In genomic region chr2:9440058-9440727, GRCh38 we compare ENCODE assay signal across 17 cellular contexts. TPM values are rescaled to one million over a fixed set of nuclear protein-coding genes. Genes with fewer than 3 reads are reported as not detected.
DNase-seq lines count a peak whose midpoint lies in the region; ATAC-seq and TF ChIP-seq lines count a peak whose summit lies in the region.
"Had no signal": no experiment of that assay in that cellular context is flagged by ENCODE, and none has a peak within 500 bp of the region (broad histone marks: within the 10 kb centered on the region; RNA-seq: fewer than 3 reads in every experiment).

No MANE protein-coding gene starts in this region.

- H3K4me2 ChIP-seq in PC-3 (ENCODE audit: low read length), result no peak overlapping the region
- H3K4me2 ChIP-seq: A549 had no signal

- no peaks in the 10 kb centered on the region for H3K9me2 ChIP-seq in PC-3 (replicated peaks; ENCODE audit: low read length)

- DNase-seq in AG04450 (ENCODE audit: low read depth, low spot score), result peak; percentile 47
- peak; percentile 47 for DNase-seq in PC-3
- no peak for DNase-seq in dorsolateral prefrontal cortex
- DNase-seq in inferior parietal cortex (ENCODE audit: extremely low spot score), result peak; percentile 19
- no peak for DNase-seq in stimulated activated naive CD8-positive, alpha-beta T cell treated with anti-CD3 and anti-CD28 coated beads, Interleukin-15, Interleukin-2, amounts not matched to agents 100 U/mL and 50 U/mL, for 24 hours
- no peak for DNase-seq in DMS114 treated with DMSO at 0.1 percent for 48 hours (lab: John Stamatoyannopoulos, UW; ENCODE audit: unreplicated experiment)
- no peak for DNase-seq in amygdala (lab: John Stamatoyannopoulos, UW)
- DNase-seq in DMS53 treated with DMSO at 0.1 percent for 48 hours (lab: John Stamatoyannopoulos, UW; ENCODE audit: unreplicated experiment), result no peak
- DNase-seq: activated gamma-delta T cell; gastrocnemius medialis; H7; SHP77 treated with DMSO at 0.1 percent for 48 hours; stimulated activated naive CD8-positive, alpha-beta T cell treated with anti-CD3 and anti-CD28 coated beads, Interleukin-15, amount 100 ng/mL, for 72 hours; T-helper 17 cell had no signal

- H3K79me2 ChIP-seq in PC-3 (ENCODE audit: low read length), result no peaks in the 10 kb centered on the region

- no peaks in the 10 kb centered on the region for H4K20me1 ChIP-seq in PC-3 (ENCODE audit: low read length)

- BruUV-seq in PC-3 (replicated peaks; lab: Mats Ljungman, UMichigan), result no TSS peak

- H3K27me3 ChIP-seq in AG04450 (ENCODE audit: control insufficient read depth, insufficient read depth, low read length), result no peaks in the 10 kb centered on the region
- H3K27me3 ChIP-seq in PC-3 (ENCODE audit: low read length), result no peaks in the 10 kb centered on the region
- no peaks in the 10 kb centered on the region for H3K27me3 ChIP-seq in dorsolateral prefrontal cortex
- H3K27me3 ChIP-seq: ascending aorta, gastrocnemius medialis had no signal

- H2AFZ ChIP-seq in PC-3 (ENCODE audit: low read length), result no peak overlapping the region

- peaks cover 47% of the 10 kb centered on the region for H3K36me3 ChIP-seq in PC-3 (ENCODE audit: low read depth, low read length)

- intact Hi-C loops in PC-3 (cut with micrococcal nuclease), result no loop called here
- intact Hi-C loops in dorsolateral prefrontal cortex (cut with DNase I), result no loop called here

- ATAC-seq in PC-3, result peak; percentile 46
- no peak for ATAC-seq in stimulated activated naive CD8-positive, alpha-beta T cell treated with anti-CD3 and anti-CD28 coated beads, Interleukin-15, Interleukin-2, amounts not matched to agents 100 U/mL and 50 U/mL, for 24 hours
- ATAC-seq: gastrocnemius medialis; stimulated activated naive CD8-positive, alpha-beta T cell treated with anti-CD3 and anti-CD28 coated beads, Interleukin-15, amount 100 ng/mL, for 72 hours; T-helper 17 cell had no signal

- TF ChIP-seq CTCF in AG04450 (IDR thresholded peaks at IDR 0.05; ENCODE audit: low read depth, low read length), result no peak
- no peak for TF ChIP-seq CTCF in PC-3 (conservative IDR thresholded peaks at IDR 0.05; ENCODE audit: low read depth, low read length)
- no peak for TF ChIP-seq CTCF in dorsolateral prefrontal cortex (IDR thresholded peaks at IDR 0.05 in 54 of 56, conservative IDR thresholded peaks at IDR 0.05 in 2 of 56; ENCODE audit: low read depth in 1 of 56, partially characterized antibody in 56 of 56)

- CTCF ChIA-PET in AG04450 (lab: Charles Lee), result no interaction called here
- CTCF ChIA-PET in PC-3 (lab: Charles Lee), result no interaction called here

- H3K9ac ChIP-seq in PC-3 (ENCODE audit: low read length), result no peak overlapping the region

- POLR2A ChIA-PET in AG04450 (lab: Yijun Ruan, JAX), result interaction anchor here (1.9 kb wide), 1 partner anchor 17 kb away, joined by 9 read pairs; the partner anchor contains the start of genes CPSF3 and ITGB1BP1
- POLR2A ChIA-PET in PC-3 (lab: Charles Lee; ENCODE audit: unreplicated experiment), result no interaction called here

- H3K4me3 ChIP-seq in AG04450 (ENCODE audit: low read depth, low read length) (no peak overlapping the region), PC-3 (ENCODE audit: low read length) (no peak overlapping the region), dorsolateral prefrontal cortex (no peak overlapping the region)
- H3K4me3 ChIP-seq: A549, ascending aorta, gastrocnemius medialis had no signal

- H3K4me1 ChIP-seq in PC-3 (ENCODE audit: insufficient read depth, low read length), result 0 out of 2 replicates have a peak, but pooled peaks cover 4% of the 10 kb centered on the region
- H3K4me1 ChIP-seq: ascending aorta, gastrocnemius medialis had no signal

- H3K9me3 ChIP-seq in AG04450 (ENCODE audit: control insufficient read depth, insufficient read depth, low read length) (no peaks in the 10 kb centered on the region), PC-3 (ENCODE audit: low read length) (no peaks in the 10 kb centered on the region)
- H3K9me3 ChIP-seq: A549, ascending aorta, gastrocnemius medialis had no signal

- peak overlapping the region; percentile 90 for H3K27ac ChIP-seq in AG04450 (ENCODE audit: low read depth, low read length)
- H3K27ac ChIP-seq in PC-3 (ENCODE audit: low read length), result peak overlapping the region; percentile 48
- H3K27ac ChIP-seq in dorsolateral prefrontal cortex, result peak overlapping the region in 55 of 59 donors; percentile 10 to 86 (median 72)
- H3K27ac ChIP-seq: A549, ascending aorta, gastrocnemius medialis had no signal

- H3F3A ChIP-seq in PC-3 (ENCODE audit: low read length, unreplicated experiment), result no peaks in the 10 kb centered on the region

RNA-seq across cellular contexts. Expression of gene CPSF3, which starts 16.7 kb away (rescaled TPM):
- 40.2 and 48.6 TPM in 2 replicates for polyA plus RNA-seq in AG04450 (2011; rRNA removed)
- 31.8 and 45.7 TPM in 2 replicates for polyA minus RNA-seq in AG04450 (2011; rRNA and poly(A)+ RNA removed)
- total RNA-seq in PC-3 (2014; rRNA removed), result 42.6 and 60.1 TPM in 2 replicates
- total RNA-seq in dorsolateral prefrontal cortex, result 10 to 100 TPM; 11.9 to 33.6 (median 22.9) TPM

RNA-seq across cellular contexts. Expression of gene ITGB1BP1, which starts 16.9 kb away (rescaled TPM):
- 167 and 212 TPM in 2 replicates for polyA plus RNA-seq in AG04450 (2011; rRNA removed)
- 37.6 and 38.3 TPM in 2 replicates for polyA minus RNA-seq in AG04450 (2011; rRNA and poly(A)+ RNA removed)
- total RNA-seq in PC-3 (2014; rRNA removed) (77.6 and 78.5 TPM in 2 replicates), dorsolateral prefrontal cortex (100 to 1,000 TPM in 116 of 120 experiments, 10 to 100 TPM in 4; 75.1 to 226 (median 141) TPM)

RNA-seq across cellular contexts. Expression of gene IAH1, which starts 34.2 kb away (rescaled TPM):
- 121 and 127 TPM in 2 replicates for polyA plus RNA-seq in AG04450 (2011; rRNA removed)
- 40.8 and 47.4 TPM in 2 replicates for polyA minus RNA-seq in AG04450 (2011; rRNA and poly(A)+ RNA removed)
- total RNA-seq in PC-3 (2014; rRNA removed) (39.3 and 46.8 TPM in 2 replicates), dorsolateral prefrontal cortex (10 to 100 TPM; 46.2 to 81.5 (median 64.4) TPM)
- total RNA-seq: G401 had no signal

Comparison
In these comparisons a context has a peak if more than half of its experiments do, and no peak if none do; other contexts are left out.
1. DNase-seq: peak in AG04450 (single experiment), PC-3 (single experiment) and inferior parietal cortex (single experiment); none in dorsolateral prefrontal cortex (0 of 10), stimulated activated naive CD8-positive, alpha-beta T cell treated with anti-CD3 and anti-CD28 coated beads, Interleukin-15, Interleukin-2, amounts not matched to agents 100 U/mL and 50 U/mL, for 24 hours (single experiment), DMS114 treated with DMSO at 0.1 percent for 48 hours (single experiment), amygdala (0 of 56) and DMS53 treated with DMSO at 0.1 percent for 48 hours (single experiment).
2. Peak in every context shown above with its lines, with median percentiles within 50 percentile points of each other: H3K27ac ChIP-seq.